Comparison of ENCODE assay signal across 8 cellular contexts in genomic region chr18:50298443-50299284, GRCh38. TPM values are rescaled to one million over a fixed set of nuclear protein-coding genes. Genes with fewer than 3 reads are reported as not detected.
DNase-seq lines count a peak whose midpoint lies in the region; ATAC-seq, FAIRE-seq and TF ChIP-seq lines count a peak whose summit lies in the region.

No MANE protein-coding gene starts in this region.

- H3K27ac ChIP-seq in keratinocyte (ENCODE audit: control insufficient read depth, insufficient read depth, low read length) (no peak overlapping the region), thyroid gland (no peak overlapping the region)

- H3K9me1 ChIP-seq in keratinocyte (ENCODE audit: control insufficient read depth, extremely low read depth, insufficient read depth, low read length) = no peaks in the 10 kb centered on the region

- POLR2A ChIA-PET in activated CD4-positive, alpha-beta memory T cell treated with anti-CD3 and anti-CD28 coated beads for 36 hours (lab: Charles Lee) = no interaction called here
- POLR2A ChIA-PET in activated CD4-positive, alpha-beta memory T cell treated with anti-CD3 and anti-CD28 coated beads, Interleukin-2, amount 10 ng/mL, durations not matched to agents 7 days and 5 days (lab: Charles Lee) = interaction anchor here (0.7 to 1.3 kb wide), 5 partner anchors 9 to 33 kb away, joined by 3 to 6 read pairs (median 3); partner anchors contain the start of genes CFAP53 and MBD1
- POLR2A ChIA-PET in activated naive CD8-positive, alpha-beta T cell treated with anti-CD3 and anti-CD28 coated beads, Interleukin-2, amount 10 ng/mL, durations not matched to agents 7 days and 5 days (lab: Charles Lee) = interaction anchor here (0.8 to 1.8 kb wide), 4 partner anchors 9 to 76 kb away, joined by 3 to 8 read pairs (median 6); partner anchors contain the start of genes MBD1 and SKA1

- ATAC-seq in activated naive CD8-positive, alpha-beta T cell treated with anti-CD3 and anti-CD28 coated beads, Interleukin-2, amount 10 ng/mL, durations not matched to agents 7 days and 5 days (ENCODE audit: low read depth) = no peak
- no peak for ATAC-seq in GM19452 (IDR thresholded peaks at IDR 0.05; ENCODE audit: unreplicated experiment)

- H3K4me1 Mint-ChIP-seq in activated CD4-positive, alpha-beta memory T cell treated with anti-CD3 and anti-CD28 coated beads for 36 hours (ENCODE audit: low read depth) = peaks cover 10% of the 10 kb centered on the region
- H3K4me1 Mint-ChIP-seq in activated CD4-positive, alpha-beta memory T cell treated with anti-CD3 and anti-CD28 coated beads, Interleukin-2, amount 10 ng/mL, durations not matched to agents 7 days and 5 days = peaks cover 13% of the 10 kb centered on the region
- H3K4me1 Mint-ChIP-seq in activated naive CD8-positive, alpha-beta T cell treated with anti-CD3 and anti-CD28 coated beads, Interleukin-2, amount 10 ng/mL, durations not matched to agents 7 days and 5 days = peaks cover 7% of the 10 kb centered on the region

- no peaks in the 10 kb centered on the region for H3K9me3 Mint-ChIP-seq in activated CD4-positive, alpha-beta memory T cell treated with anti-CD3 and anti-CD28 coated beads for 36 hours
- no peaks in the 10 kb centered on the region for H3K9me3 Mint-ChIP-seq in activated CD4-positive, alpha-beta memory T cell treated with anti-CD3 and anti-CD28 coated beads, Interleukin-2, amount 10 ng/mL, durations not matched to agents 7 days and 5 days
- H3K9me3 Mint-ChIP-seq in activated naive CD8-positive, alpha-beta T cell treated with anti-CD3 and anti-CD28 coated beads, Interleukin-2, amount 10 ng/mL, durations not matched to agents 7 days and 5 days = peaks cover 1% of the 10 kb centered on the region

- H3K9me3 ChIP-seq in keratinocyte (ENCODE audit: control insufficient read depth, low read depth, low read length) (no peaks in the 10 kb centered on the region), thyroid gland (no peaks in the 10 kb centered on the region)

- no peak for DNase-seq in activated CD4-positive, alpha-beta memory T cell treated with anti-CD3 and anti-CD28 coated beads for 36 hours
- no peak for DNase-seq in activated CD4-positive, alpha-beta memory T cell treated with anti-CD3 and anti-CD28 coated beads, Interleukin-2, amount 10 ng/mL, durations not matched to agents 7 days and 5 days
- DNase-seq in activated naive CD8-positive, alpha-beta T cell treated with anti-CD3 and anti-CD28 coated beads, Interleukin-2, amount 10 ng/mL, durations not matched to agents 7 days and 5 days = peak; percentile 31
- no peak for DNase-seq in keratinocyte (ENCODE audit: low read depth, low spot score)
- DNase-seq in thyroid gland = peak in 1 of 2 donors; percentile 1
- DNase-seq in iPS-NIHi7 (ENCODE audit: extremely low spot score) = no peak
- no peak for DNase-seq in NCI-H2196 treated with DMSO at 0.1 percent for 48 hours (lab: John Stamatoyannopoulos, UW; ENCODE audit: unreplicated experiment)

- no peak for FAIRE-seq in keratinocyte (lab: Jason Lieb, UNC)

- CTCF ChIA-PET in activated CD4-positive, alpha-beta memory T cell treated with anti-CD3 and anti-CD28 coated beads for 36 hours (lab: Charles Lee) = interaction anchor here (1.3 kb wide), 1 partner anchor 59 kb away, joined by 4 read pairs; no protein-coding TSS in a partner anchor
- CTCF ChIA-PET in activated CD4-positive, alpha-beta memory T cell treated with anti-CD3 and anti-CD28 coated beads, Interleukin-2, amount 10 ng/mL, durations not matched to agents 7 days and 5 days (lab: Charles Lee) = interaction anchor here (0.8 to 1.1 kb wide), 4 partner anchors 10 to 80 kb away, joined by 3 to 4 read pairs (median 3); partner anchors contain the start of gene MBD1

- WGBS in thyroid gland, 2 donors = 21% methylated on average over 12 to 21 of the region's 49 CpGs

- TF ChIP-seq CTCF in keratinocyte (optimal IDR thresholded peaks at IDR 0.05 in 1 of 3, IDR thresholded peaks at IDR 0.05 in 1 of 3, conservative IDR thresholded peaks at IDR 0.05 in 1 of 3; ENCODE audit: extremely low read depth in 1 of 3, insufficient read depth in 2 of 3, low read length in 3 of 3) (no peak), thyroid gland (IDR thresholded peaks at IDR 0.05) (no peak)

- no peak overlapping the region for H2AFZ ChIP-seq in keratinocyte (ENCODE audit: control insufficient read depth, low read length)

- no peaks in the 10 kb centered on the region for H3K79me2 ChIP-seq in keratinocyte (ENCODE audit: control insufficient read depth, insufficient read depth, low read length)

- H3K4me2 ChIP-seq in keratinocyte (ENCODE audit: control insufficient read depth, extremely low read depth, insufficient read depth, low read depth, low read length) = peak overlapping the region; percentile 75

- TF ChIP-seq POLR2A in thyroid gland (IDR thresholded peaks at IDR 0.05) = no peak

- no peaks in the 10 kb centered on the region for H3K36me3 Mint-ChIP-seq in activated CD4-positive, alpha-beta memory T cell treated with anti-CD3 and anti-CD28 coated beads for 36 hours
- H3K36me3 Mint-ChIP-seq in activated CD4-positive, alpha-beta memory T cell treated with anti-CD3 and anti-CD28 coated beads, Interleukin-2, amount 10 ng/mL, durations not matched to agents 7 days and 5 days (ENCODE audit: low read depth) = peaks cover 6% of the 10 kb centered on the region
- H3K36me3 Mint-ChIP-seq in activated naive CD8-positive, alpha-beta T cell treated with anti-CD3 and anti-CD28 coated beads, Interleukin-2, amount 10 ng/mL, durations not matched to agents 7 days and 5 days = no peaks in the 10 kb centered on the region

- H3K36me3 ChIP-seq in keratinocyte (ENCODE audit: control insufficient read depth in 2 of 2, extremely low read depth in 1 of 2, insufficient read depth in 2 of 2, low read length in 2 of 2) = no peaks in the 10 kb centered on the region
- no peaks in the 10 kb centered on the region for H3K36me3 ChIP-seq in thyroid gland

- intact Hi-C loops in activated CD4-positive, alpha-beta memory T cell treated with anti-CD3 and anti-CD28 coated beads for 36 hours (cut with micrococcal nuclease) = loop anchor here (1.0 kb wide), 2 partner anchors 9 to 10 kb away; no protein-coding TSS in a partner anchor
- intact Hi-C loops in thyroid gland (cut with DNase I) = no loop called here

- peak overlapping the region in 1 of 3 experiments; percentile 56 for H3K4me3 ChIP-seq in keratinocyte (ENCODE audit: control insufficient read depth in 2 of 3, extremely low read depth in 1 of 3, insufficient read depth in 2 of 3, low read depth in 1 of 3, low read length in 3 of 3)
- peak overlapping the region in 2 of 3 donors; percentile 32 to 38 for H3K4me3 ChIP-seq in thyroid gland (replicated peaks in 1 of 3)

- H3K27me3 ChIP-seq in keratinocyte (ENCODE audit: control insufficient read depth, extremely low read depth, insufficient read depth, low read length) (peaks cover 5% of the 10 kb centered on the region), thyroid gland (no peaks in the 10 kb centered on the region)

- dilution Hi-C loops in keratinocyte (cut with MboI; ENCODE audit: extremely low pct_ligation_motif_present, low sequenced_read_pairs) = no loop called here

- H4K20me1 ChIP-seq in keratinocyte (ENCODE audit: control insufficient read depth, extremely low read depth, insufficient read depth, low read length) = no peaks in the 10 kb centered on the region

- H3K27ac Mint-ChIP-seq in activated CD4-positive, alpha-beta memory T cell treated with anti-CD3 and anti-CD28 coated beads for 36 hours = no peak overlapping the region
- no peak overlapping the region for H3K27ac Mint-ChIP-seq in activated CD4-positive, alpha-beta memory T cell treated with anti-CD3 and anti-CD28 coated beads, Interleukin-2, amount 10 ng/mL, durations not matched to agents 7 days and 5 days
- H3K27ac Mint-ChIP-seq in activated naive CD8-positive, alpha-beta T cell treated with anti-CD3 and anti-CD28 coated beads, Interleukin-2, amount 10 ng/mL, durations not matched to agents 7 days and 5 days = no peak overlapping the region

- H3K4me1 ChIP-seq in keratinocyte (ENCODE audit: control insufficient read depth, extremely low read depth, insufficient read depth, low read length) (peaks cover 3% of the 10 kb centered on the region), thyroid gland (peaks cover 6% of the 10 kb centered on the region in 2 donors)

- peaks cover 19% of the 10 kb centered on the region for H3K27me3 Mint-ChIP-seq in activated CD4-positive, alpha-beta memory T cell treated with anti-CD3 and anti-CD28 coated beads for 36 hours
- peaks cover 52% of the 10 kb centered on the region for H3K27me3 Mint-ChIP-seq in activated CD4-positive, alpha-beta memory T cell treated with anti-CD3 and anti-CD28 coated beads, Interleukin-2, amount 10 ng/mL, durations not matched to agents 7 days and 5 days
- H3K27me3 Mint-ChIP-seq in activated naive CD8-positive, alpha-beta T cell treated with anti-CD3 and anti-CD28 coated beads, Interleukin-2, amount 10 ng/mL, durations not matched to agents 7 days and 5 days = peaks cover 47% of the 10 kb centered on the region

- H3K9ac ChIP-seq in keratinocyte (ENCODE audit: control insufficient read depth, extremely low read depth, insufficient read depth, low read length) = no peak overlapping the region

- H3K4me3 Mint-ChIP-seq in activated CD4-positive, alpha-beta memory T cell treated with anti-CD3 and anti-CD28 coated beads for 36 hours = peak overlapping the region; percentile 72
- H3K4me3 Mint-ChIP-seq in activated CD4-positive, alpha-beta memory T cell treated with anti-CD3 and anti-CD28 coated beads, Interleukin-2, amount 10 ng/mL, durations not matched to agents 7 days and 5 days = no peak overlapping the region
- peak overlapping the region; percentile 73 for H3K4me3 Mint-ChIP-seq in activated naive CD8-positive, alpha-beta T cell treated with anti-CD3 and anti-CD28 coated beads, Interleukin-2, amount 10 ng/mL, durations not matched to agents 7 days and 5 days

RNA-seq across cellular contexts. Expression of gene CXXC1, which starts 11.2 kb away (rescaled TPM):
- total RNA-seq in activated CD4-positive, alpha-beta memory T cell treated with anti-CD3 and anti-CD28 coated beads for 36 hours = 10 to 100 TPM; 80.8 to 80.9 TPM
- 100 to 1,000 TPM; 128 to 133 TPM for total RNA-seq in activated CD4-positive, alpha-beta memory T cell treated with anti-CD3 and anti-CD28 coated beads, Interleukin-2, amount 10 ng/mL, durations not matched to agents 7 days and 5 days
- total RNA-seq in activated naive CD8-positive, alpha-beta T cell treated with anti-CD3 and anti-CD28 coated beads, Interleukin-2, amount 10 ng/mL, durations not matched to agents 7 days and 5 days = 100 to 1,000 TPM; 155 to 160 TPM
- polyA plus RNA-seq in keratinocyte = 33.6 to 49.0 TPM (median 44.1 TPM) in 3 replicates
- polyA plus RNA-seq in keratinocyte (2011; ENCODE audit: low read depth) = 112 TPM
- polyA plus RNA-seq in keratinocyte (2011; cell fraction: cytosol; rRNA removed) = 15.1 and 33.3 TPM in 2 replicates
- polyA plus RNA-seq in keratinocyte (2011; cell fraction: nucleus; rRNA removed) = 106 and 110 TPM in 2 replicates
- 52.2 and 56.7 TPM in 2 replicates for polyA plus RNA-seq in keratinocyte (2012; ENCODE audit: low replicate concordance)
- polyA minus RNA-seq in keratinocyte = 29.1 to 50.9 TPM (median 37.0 TPM) in 3 replicates
- polyA minus RNA-seq in keratinocyte (2011; cell fraction: cytosol; rRNA and poly(A)+ RNA removed) = 31.7 TPM
- 25.6 and 34.9 TPM in 2 replicates for polyA minus RNA-seq in keratinocyte (2011; cell fraction: nucleus; rRNA and poly(A)+ RNA removed)
- 100 to 1,000 TPM in 1 of 4 donors, 10 to 100 TPM in 3; 39.7 to 125 (median 62.7) TPM for total RNA-seq in thyroid gland

RNA-seq across cellular contexts. Expression of gene MBD1, which starts 17.3 kb away (rescaled TPM):
- 10 to 100 TPM; 69.4 to 70.5 TPM for total RNA-seq in activated CD4-positive, alpha-beta memory T cell treated with anti-CD3 and anti-CD28 coated beads for 36 hours
- 100 to 1,000 TPM; 103 to 106 TPM for total RNA-seq in activated CD4-positive, alpha-beta memory T cell treated with anti-CD3 and anti-CD28 coated beads, Interleukin-2, amount 10 ng/mL, durations not matched to agents 7 days and 5 days
- total RNA-seq in activated naive CD8-positive, alpha-beta T cell treated with anti-CD3 and anti-CD28 coated beads, Interleukin-2, amount 10 ng/mL, durations not matched to agents 7 days and 5 days = 100 to 1,000 TPM; 108 to 123 TPM
- 64.2 to 77.5 TPM (median 73.9 TPM) in 3 replicates for polyA plus RNA-seq in keratinocyte
- 50.0 TPM for polyA plus RNA-seq in keratinocyte (2011; ENCODE audit: low read depth)
- polyA plus RNA-seq in keratinocyte (2011; cell fraction: cytosol; rRNA removed) = 46.4 and 65.0 TPM in 2 replicates
- polyA plus RNA-seq in keratinocyte (2011; cell fraction: nucleus; rRNA removed) = 196 TPM in 2 replicates
- 56.9 and 76.5 TPM in 2 replicates for polyA plus RNA-seq in keratinocyte (2012; ENCODE audit: low replicate concordance)
- polyA minus RNA-seq in keratinocyte = 53.6 to 123 TPM (median 64.1 TPM) in 3 replicates
- 95.5 TPM for polyA minus RNA-seq in keratinocyte (2011; cell fraction: cytosol; rRNA and poly(A)+ RNA removed)
- polyA minus RNA-seq in keratinocyte (2011; cell fraction: nucleus; rRNA and poly(A)+ RNA removed) = 75.7 and 78.0 TPM in 2 replicates
- 10 to 100 TPM; 62.6 to 98.8 (median 90.6) TPM for total RNA-seq in thyroid gland

RNA-seq across cellular contexts. Expression of gene CFAP53, which starts 32.4 kb away (rescaled TPM):
- under 1 TPM; 0.26 to 0.48 TPM for total RNA-seq in activated CD4-positive, alpha-beta memory T cell treated with anti-CD3 and anti-CD28 coated beads for 36 hours
- under 1 TPM; 0.50 to 0.83 TPM for total RNA-seq in activated CD4-positive, alpha-beta memory T cell treated with anti-CD3 and anti-CD28 coated beads, Interleukin-2, amount 10 ng/mL, durations not matched to agents 7 days and 5 days
- total RNA-seq in activated naive CD8-positive, alpha-beta T cell treated with anti-CD3 and anti-CD28 coated beads, Interleukin-2, amount 10 ng/mL, durations not matched to agents 7 days and 5 days = under 1 TPM; 0.36 to 0.68 TPM
- 0.44 to 0.70 TPM (median 0.59 TPM) in 3 replicates for polyA plus RNA-seq in keratinocyte
- polyA plus RNA-seq in keratinocyte (2011; ENCODE audit: low read depth) = 45.5 TPM
- polyA plus RNA-seq in keratinocyte (2011; cell fraction: cytosol; rRNA removed) = 0.29 and 0.40 TPM in 2 replicates
- polyA plus RNA-seq in keratinocyte (2011; cell fraction: nucleus; rRNA removed) = 0.65 and 0.92 TPM in 2 replicates
- polyA plus RNA-seq in keratinocyte (2012; ENCODE audit: low replicate concordance) = 0.50 and 5.9 TPM in 2 replicates
- 0.19 TPM in 1 of 3 replicates, not detected in the others for polyA minus RNA-seq in keratinocyte
- not detected for polyA minus RNA-seq in keratinocyte (2011; cell fraction: cytosol; rRNA and poly(A)+ RNA removed)
- polyA minus RNA-seq in keratinocyte (2011; cell fraction: nucleus; rRNA and poly(A)+ RNA removed) = 0.21 TPM in 1 of 2 replicates, not detected in the other
- total RNA-seq in thyroid gland = 1 to 10 TPM in 3 of 4 donors, not detected in 1; 1.2 to 2.7 (median 1.5) TPM
